ENCODE assay signal across 8 cellular contexts in the genomic region with DNA sequence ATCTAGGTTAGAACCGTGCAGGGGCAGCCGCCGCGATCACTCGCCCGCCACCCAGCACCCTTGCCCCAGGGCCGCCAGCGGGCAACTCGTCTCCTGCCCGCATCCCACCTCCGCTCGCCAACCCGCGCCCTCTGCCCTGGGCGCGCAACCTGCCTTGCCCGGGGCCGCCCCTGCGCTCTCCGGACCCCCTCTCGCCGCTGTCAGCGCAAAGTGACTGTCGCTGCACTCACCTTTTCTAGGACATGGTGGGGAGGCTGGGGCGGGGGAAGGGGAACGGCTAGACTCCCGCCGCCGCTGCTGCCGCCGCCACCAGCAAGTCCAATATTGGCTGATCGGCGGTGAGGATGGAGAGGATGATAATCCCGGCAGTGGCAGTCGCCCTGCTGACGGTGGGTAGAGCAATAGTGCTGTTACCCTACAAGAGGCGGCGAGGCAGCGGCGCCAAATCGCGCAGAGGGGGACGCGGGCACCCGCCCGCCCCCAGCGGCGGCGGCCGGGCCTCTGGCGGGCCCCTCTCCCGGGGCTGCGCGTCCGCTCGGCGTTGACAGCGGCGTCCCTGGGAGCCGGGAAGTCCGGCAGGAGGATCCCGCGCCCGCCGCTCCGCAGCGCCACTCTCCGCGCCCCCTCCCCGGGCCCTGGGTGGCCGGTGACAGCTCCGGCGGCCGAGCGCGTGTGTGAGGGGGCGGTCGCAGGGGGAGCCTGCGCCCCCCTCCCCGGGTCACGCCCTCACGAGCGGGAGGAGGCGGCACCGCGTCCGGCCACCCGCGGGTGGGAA. TPM values are rescaled to one million over a fixed set of nuclear protein-coding genes. Genes with fewer than 3 reads are reported as not detected.
DNase-seq lines count a peak whose midpoint lies in the region; ATAC-seq and TF ChIP-seq lines count a peak whose summit lies in the region.

No MANE protein-coding gene starts in this region.

- POLR2A ChIA-PET in Caco-2 (lab: Charles Lee) = no interaction called here

- no peak for TF ChIP-seq POLR2A in uterus (IDR thresholded peaks at IDR 0.05)

- peaks cover 9% of the 10 kb centered on the region for H3K4me1 ChIP-seq in Caco-2
- no peaks in the 10 kb centered on the region for H3K4me1 ChIP-seq in uterus

- H3K27me3 ChIP-seq in Caco-2 (replicated peaks; ENCODE audit: control insufficient read depth, insufficient read depth, low read length) = no peaks in the 10 kb centered on the region; the same call in 1 of the 2 replicates
- no peaks in the 10 kb centered on the region for H3K27me3 ChIP-seq in uterus

- peak overlapping the region; percentile 84 for H3K4me3 Mint-ChIP-seq in Caco-2 (ENCODE audit: unreplicated experiment)
- H3K4me3 Mint-ChIP-seq in activated naive CD4-positive, alpha-beta T cell treated with anti-CD3 and anti-CD28 coated beads, Interleukin-2, amount 10 ng/mL, durations not matched to agents 7 days and 5 days = peak overlapping the region; percentile 99

- H3K4me3 ChIP-seq in Caco-2 (ENCODE audit: low read depth, low read length) = peak overlapping the region; percentile 41
- H3K4me3 ChIP-seq in uterus = peak overlapping the region; percentile 92 to 93

- no TSS peak for BruUV-seq in Caco-2 (replicated peaks; lab: Mats Ljungman, UMichigan)

- no peak overlapping the region for H3K27ac Mint-ChIP-seq in Caco-2 (ENCODE audit: unreplicated experiment)
- H3K27ac Mint-ChIP-seq in activated naive CD4-positive, alpha-beta T cell treated with anti-CD3 and anti-CD28 coated beads, Interleukin-2, amount 10 ng/mL, durations not matched to agents 7 days and 5 days = peak overlapping the region; percentile 52

- peaks cover 8% of the 10 kb centered on the region for H3K4me1 Mint-ChIP-seq in Caco-2 (ENCODE audit: low read depth, unreplicated experiment)
- H3K4me1 Mint-ChIP-seq in activated naive CD4-positive, alpha-beta T cell treated with anti-CD3 and anti-CD28 coated beads, Interleukin-2, amount 10 ng/mL, durations not matched to agents 7 days and 5 days = peaks cover 33% of the 10 kb centered on the region

- ATAC-seq in left ventricle myocardium superior = peak; percentile 9
- no peak for ATAC-seq in GM21619 (IDR thresholded peaks at IDR 0.05; ENCODE audit: unreplicated experiment)
- no peak for ATAC-seq in GM18858 (IDR thresholded peaks at IDR 0.05; ENCODE audit: unreplicated experiment)

- peak in 1 of 2 experiments; percentile 16 for DNase-seq in Caco-2
- peak; percentile 52 for DNase-seq in NCI-H69 (lab: John Stamatoyannopoulos, UW)
- peak; percentile 58 for DNase-seq in activated naive CD4-positive, alpha-beta T cell treated with anti-CD3 and anti-CD28 coated beads, Interleukin-2, amount 10 ng/mL, durations not matched to agents 7 days and 5 days
- DNase-seq in left ventricle myocardium superior = peak; percentile 66
- DNase-seq in posterior vena cava (ENCODE audit: low spot score) = peak; percentile 81
- peak; percentile 38 to 40 for DNase-seq in uterus

- peak overlapping the region; percentile 92 to 96 for H3K27ac ChIP-seq in uterus

- H3K9me3 Mint-ChIP-seq in Caco-2 (ENCODE audit: unreplicated experiment) = no peaks in the 10 kb centered on the region
- no peaks in the 10 kb centered on the region for H3K9me3 Mint-ChIP-seq in activated naive CD4-positive, alpha-beta T cell treated with anti-CD3 and anti-CD28 coated beads, Interleukin-2, amount 10 ng/mL, durations not matched to agents 7 days and 5 days

- H3K36me3 Mint-ChIP-seq in Caco-2 (ENCODE audit: insufficient read depth, unreplicated experiment) = peaks cover 6% of the 10 kb centered on the region
- no peaks in the 10 kb centered on the region for H3K36me3 Mint-ChIP-seq in activated naive CD4-positive, alpha-beta T cell treated with anti-CD3 and anti-CD28 coated beads, Interleukin-2, amount 10 ng/mL, durations not matched to agents 7 days and 5 days

- TF ChIP-seq CTCF in Caco-2 (IDR thresholded peaks at IDR 0.05; ENCODE audit: insufficient read depth in 1 of 2, low read depth in 1 of 2, low read length in 1 of 2, severe bottlenecking in 1 of 2, unreplicated experiment in 1 of 2) = no peak
- TF ChIP-seq CTCF in uterus (IDR thresholded peaks at IDR 0.05) = no peak

- CTCF ChIA-PET in Caco-2 (lab: Charles Lee) = no interaction called here
- CTCF ChIA-PET in activated naive CD4-positive, alpha-beta T cell treated with anti-CD3 and anti-CD28 coated beads, Interleukin-2, amount 10 ng/mL, durations not matched to agents 7 days and 5 days (lab: Charles Lee) = interaction anchor here (1.8 kb wide), 1 partner anchor 388 kb away, joined by 10 read pairs; no protein-coding TSS in a partner anchor

- H3K36me3 ChIP-seq in Caco-2 (ENCODE audit: control insufficient read depth, insufficient read depth, low read length) = no peaks in the 10 kb centered on the region
- no peaks in the 10 kb centered on the region for H3K36me3 ChIP-seq in uterus

- intact Hi-C loops in Caco-2 (cut with micrococcal nuclease; ENCODE audit: unreplicated experiment) (loop anchor here (5.0 to 10.0 kb wide), 3 partner anchors 350 to 820 kb away; no protein-coding TSS in a partner anchor), left ventricle myocardium superior (cut with micrococcal nuclease) (no loop called here), posterior vena cava (cut with DNase I) (no loop called here), uterus (cut with DNase I; ENCODE audit: low total_unique reads) (no loop called here)

- H3K27me3 Mint-ChIP-seq in Caco-2 (ENCODE audit: insufficient read depth, unreplicated experiment) = peaks cover 21% of the 10 kb centered on the region
- peaks cover 51% of the 10 kb centered on the region for H3K27me3 Mint-ChIP-seq in activated naive CD4-positive, alpha-beta T cell treated with anti-CD3 and anti-CD28 coated beads, Interleukin-2, amount 10 ng/mL, durations not matched to agents 7 days and 5 days

- no peaks in the 10 kb centered on the region for H3K9me3 ChIP-seq in Caco-2
- no peaks in the 10 kb centered on the region for H3K9me3 ChIP-seq in uterus

RNA-seq across cellular contexts. Expression of a gene that starts 2.3 kb away (rescaled TPM):
- total RNA-seq in Caco-2 (2022) = 0.12 and 0.16 TPM in 2 replicates
- 22.6 TPM for total RNA-seq in left ventricle myocardium superior
- total RNA-seq in posterior vena cava = 10 to 100 TPM; 10.0 to 11.2 TPM
- 10 to 100 TPM in 3 of 4 donors, 1 to 10 TPM in 1; 10.0 to 46.7 (median 12.5) TPM for total RNA-seq in uterus
